12 cellular contexts compared by ENCODE assay signal in genomic region chr19:38565686-38566105, GRCh38. TPM values are rescaled to one million over a fixed set of nuclear protein-coding genes. Genes with fewer than 3 reads are reported as not detected.
A peak's percentile ranks its signal among the peaks of the same experiment; 100 is the strongest.
DNase-seq lines count a peak whose midpoint lies in the region; ATAC-seq, FAIRE-seq and TF ChIP-seq lines count a peak whose summit lies in the region.
"Had no signal": no experiment of that assay in that cellular context is flagged by ENCODE, and none has a peak within 500 bp of the region (broad histone marks: within the 10 kb centered on the region; RNA-seq: fewer than 3 reads in every experiment).

No MANE protein-coding gene starts in this region.

- no peaks in the 10 kb centered on the region for H3K36me3 Mint-ChIP-seq in CD8-positive, alpha-beta memory T cell
- H3K36me3 Mint-ChIP-seq in progenitor cell of endocrine pancreas (ENCODE audit: insufficient read depth), result no peaks in the 10 kb centered on the region
- H3K36me3 Mint-ChIP-seq: neural progenitor cell had no signal

- peaks cover 28 to 50% (median 36%) of the 10 kb centered on the region in 3 donors for H3K4me1 Mint-ChIP-seq in CD8-positive, alpha-beta memory T cell
- no peaks in the 10 kb centered on the region for H3K4me1 Mint-ChIP-seq in progenitor cell of endocrine pancreas (ENCODE audit: low read depth)

- no peak for TF ChIP-seq POLR2A in HCT116 (IDR thresholded peaks at IDR 0.05; ENCODE audit: borderline replicate concordance, extremely low read depth, insufficient read depth, insufficient read length)

- no peaks in the 10 kb centered on the region for H3K9me3 ChIP-seq in CD8-positive, alpha-beta memory T cell (ENCODE audit: low read length)
- no peaks in the 10 kb centered on the region for H3K9me3 ChIP-seq in HCT116 (ENCODE audit: control insufficient read depth in 1 of 2, insufficient read depth in 1 of 2, low read depth in 1 of 2, low read length in 2 of 2)

- no peak for DNase-seq in CD8-positive, alpha-beta memory T cell
- no peak for DNase-seq in HCT116 (ENCODE audit: low read depth, low spot score)
- DNase-seq in bronchial epithelial cell (ENCODE audit: low read depth), result no peak
- no peak for DNase-seq in progenitor cell of endocrine pancreas (ENCODE audit: low spot score, unreplicated experiment)
- DNase-seq in ureter (ENCODE audit: low spot score), result no peak
- DNase-seq in activated gamma-delta T cell (lab: John Stamatoyannopoulos, UW), result no peak
- DNase-seq in omental fat pad (ENCODE audit: low spot score), result no peak
- DNase-seq: amygdala, KBM-7, NCI-H2107 had no signal

- no peak for TF ChIP-seq RAD21 in HCT116 (IDR thresholded peaks at IDR 0.05; ENCODE audit: low read depth)

- peak overlapping the region; percentile 38; the same call in 1 of the 2 replicates for H3K9ac ChIP-seq in HCT116 (ENCODE audit: low read length)
- H3K9ac ChIP-seq: neural progenitor cell had no signal

- BruUV-seq in HCT116 (replicated peaks; lab: Mats Ljungman, UMichigan), result no TSS peak

- H3K4me2 ChIP-seq in HCT116 (ENCODE audit: low read length), result peak overlapping the region; percentile 61
- H3K4me2 ChIP-seq: neural progenitor cell had no signal

- POLR2A ChIA-PET in CD8-positive, alpha-beta memory T cell (lab: Charles Lee), result interaction anchor here (0.5 kb wide), 1 partner anchor 24 kb away, joined by 5 read pairs; no protein-coding TSS in a partner anchor
- POLR2A ChIA-PET in HCT116 (lab: Charles Lee), result no interaction called here

- H2AFZ ChIP-seq in HCT116 (ENCODE audit: low read depth, low read length, poor library complexity, severe bottlenecking), result no peak overlapping the region
- H2AFZ ChIP-seq: neural progenitor cell had no signal

- no peaks in the 10 kb centered on the region for H3K9me3 Mint-ChIP-seq in CD8-positive, alpha-beta memory T cell
- H3K9me3 Mint-ChIP-seq in progenitor cell of endocrine pancreas (ENCODE audit: low read depth), result no peaks in the 10 kb centered on the region
- H3K9me3 Mint-ChIP-seq: neural progenitor cell had no signal

- RAD21 ChIA-PET in HCT116 (lab: Charles Lee; ENCODE audit: low non-redundant PET in 1 of 2, low total read pairs in 2 of 2, uncharacterized antibody in 2 of 2, unreplicated experiment in 2 of 2), result no interaction called here

- H3K79me2 ChIP-seq in HCT116 (ENCODE audit: insufficient read depth, low read length), result no peaks in the 10 kb centered on the region

- no peak overlapping the region for H3K4me3 ChIP-seq in CD8-positive, alpha-beta memory T cell (ENCODE audit: low read length)
- H3K4me3 ChIP-seq in HCT116 (replicated peaks in 1 of 2; ENCODE audit: low read depth in 1 of 2, low read length in 2 of 2), result peak overlapping the region in 1 of 2 experiments; percentile 35; a peak in 1 of 4 replicates
- H3K4me3 ChIP-seq in bronchial epithelial cell (ENCODE audit: low read depth, low read length), result peak overlapping the region; percentile 28
- H3K4me3 ChIP-seq: neural progenitor cell had no signal

- TF ChIP-seq CTCF in HCT116 (IDR thresholded peaks at IDR 0.05 in 2 of 3, conservative IDR thresholded peaks at IDR 0.05 in 1 of 3; ENCODE audit: borderline replicate concordance in 1 of 3, insufficient read depth in 1 of 3, low read depth in 2 of 3, low read length in 2 of 3) (no peak), bronchial epithelial cell (IDR thresholded peaks at IDR 0.05; ENCODE audit: insufficient read depth, low read length, severe bottlenecking) (no peak), progenitor cell of endocrine pancreas (IDR thresholded peaks at IDR 0.05; ENCODE audit: unreplicated experiment) (no peak), omental fat pad (IDR thresholded peaks at IDR 0.05) (no peak)

- H4K20me1 ChIP-seq in HCT116 (ENCODE audit: insufficient read depth), result no peaks in the 10 kb centered on the region

- H3K27me3 ChIP-seq in CD8-positive, alpha-beta memory T cell (ENCODE audit: insufficient read depth, low read length, poor library complexity, severe bottlenecking), result no peaks in the 10 kb centered on the region
- no peaks in the 10 kb centered on the region for H3K27me3 ChIP-seq in HCT116 (ENCODE audit: insufficient read depth, low read length)
- no peaks in the 10 kb centered on the region for H3K27me3 ChIP-seq in bronchial epithelial cell (ENCODE audit: control insufficient read depth, insufficient read depth, low read length)

- H3K4me1 ChIP-seq in CD8-positive, alpha-beta memory T cell (ENCODE audit: insufficient read depth, low read length), result no peaks in the 10 kb centered on the region
- H3K4me1 ChIP-seq in HCT116 (ENCODE audit: control insufficient read depth in 1 of 2, insufficient read depth in 2 of 2, low read length in 2 of 2), result peaks cover 2 to 16% of the 10 kb centered on the region in 2 experiments; a peak in 3 of 4 replicates
- H3K4me1 ChIP-seq: neural progenitor cell had no signal

- peak overlapping the region in 5 of 8 donors; percentile 26 to 91 (median 63) for H3K27ac Mint-ChIP-seq in CD8-positive, alpha-beta memory T cell
- H3K27ac Mint-ChIP-seq in progenitor cell of endocrine pancreas, result no peak overlapping the region
- H3K27ac Mint-ChIP-seq: neural progenitor cell had no signal

- H3K4me3 Mint-ChIP-seq in CD8-positive, alpha-beta memory T cell, result peak overlapping the region; percentile 78 to 93 (median 83)
- H3K4me3 Mint-ChIP-seq in progenitor cell of endocrine pancreas (ENCODE audit: low read depth), result peak overlapping the region; percentile 9
- H3K4me3 Mint-ChIP-seq: neural progenitor cell had no signal

- intact Hi-C loops in HCT116 (cut with micrococcal nuclease), result no loop called here

- H3K27ac ChIP-seq in CD8-positive, alpha-beta memory T cell (ENCODE audit: low read depth, low read length), result no peak overlapping the region
- peak overlapping the region; percentile 35; the same call in 1 of the 2 replicates for H3K27ac ChIP-seq in HCT116 (ENCODE audit: low read depth, low read length)
- H3K27ac ChIP-seq: neural progenitor cell had no signal

- FAIRE-seq in bronchial epithelial cell (lab: Jason Lieb, UNC), result no peak
- FAIRE-seq: endothelial cell of umbilical vein had no signal

- peaks cover 0 to 3% of the 10 kb centered on the region in 2 donors for H3K27me3 Mint-ChIP-seq in CD8-positive, alpha-beta memory T cell
- H3K27me3 Mint-ChIP-seq in progenitor cell of endocrine pancreas, result peaks cover 36% of the 10 kb centered on the region

- ATAC-seq in HCT116 (peak; percentile 24), omental fat pad (ENCODE audit: low FRiP score) (no peak)

- H3K36me3 ChIP-seq in CD8-positive, alpha-beta memory T cell (ENCODE audit: insufficient read depth, low read length), result no peaks in the 10 kb centered on the region
- H3K36me3 ChIP-seq in HCT116 (ENCODE audit: control insufficient read depth in 1 of 2, insufficient read depth in 2 of 2, low read length in 2 of 2) (no peaks in the 10 kb centered on the region), bronchial epithelial cell (ENCODE audit: control insufficient read depth, insufficient read depth, low read length) (no peaks in the 10 kb centered on the region)
- H3K36me3 ChIP-seq: neural progenitor cell had no signal

- CTCF ChIA-PET in CD8-positive, alpha-beta memory T cell (lab: Charles Lee), result no interaction called here
- CTCF ChIA-PET in HCT116 (lab: Charles Lee), result no interaction called here

- H3K9me2 ChIP-seq in HCT116 (ENCODE audit: insufficient read depth), result no peaks in the 10 kb centered on the region

TF ChIP-seq in HCT116, 20 proteins besides CTCF, POLR2A, EP300 and RAD21:
- TF ChIP-seq EZH2 (IDR thresholded peaks at IDR 0.05) (no peak), ZFX (IDR thresholded peaks at IDR 0.05) (0 out of 2 replicates have a peak, but pooled peaks have one; percentile 22), YY1 (IDR thresholded peaks at IDR 0.05; ENCODE audit: extremely low read depth, insufficient replicate concordance, low read depth, low read length) (no peak)

RNA-seq across cellular contexts. Expression of gene MAP4K1, which starts 52.1 kb away (rescaled TPM):
- 100 to 1,000 TPM; 161 to 162 TPM for total RNA-seq in CD8-positive, alpha-beta memory T cell
- 178 TPM for polyA plus RNA-seq in CD8-positive, alpha-beta memory T cell
- 9.1 TPM for total RNA-seq in HCT116 (2021; ENCODE audit: unreplicated experiment)
- 2.1 and 2.2 TPM in 2 replicates for polyA plus RNA-seq in HCT116 (2012)
- not detected in 2 replicates for total RNA-seq in bronchial epithelial cell
- total RNA-seq in progenitor cell of endocrine pancreas, result 6.7 and 10.9 TPM in 2 replicates
- total RNA-seq in ureter, result 9.0 TPM
- 1 to 10 TPM; 1.5 to 3.2 (median 2.7) TPM for total RNA-seq in omental fat pad

RNA-seq across cellular contexts. Expression of gene EIF3K, which starts 53.3 kb away (rescaled TPM):
- 100 to 1,000 TPM; 275 to 282 TPM for total RNA-seq in CD8-positive, alpha-beta memory T cell
- polyA plus RNA-seq in CD8-positive, alpha-beta memory T cell, result 401 TPM
- total RNA-seq in HCT116 (2021; ENCODE audit: unreplicated experiment) (313 TPM), bronchial epithelial cell (262 and 374 TPM in 2 replicates), progenitor cell of endocrine pancreas (193 and 203 TPM in 2 replicates), ureter (322 TPM), omental fat pad (100 to 1,000 TPM; 364 to 556 (median 476) TPM)
- 474 and 485 TPM in 2 replicates for polyA plus RNA-seq in HCT116 (2012)

Comparison
In these comparisons a context has a peak if more than half of its experiments do, and no peak if none do; other contexts are left out.
1. RNA of gene MAP4K1, which starts 52.1 kb away (total RNA-seq): 161 to 162 TPM in CD8-positive, alpha-beta memory T cell; 6.7 to 10.9 TPM in progenitor cell of endocrine pancreas, 9.1 TPM in HCT116 (single experiment), 9.0 TPM in ureter (single experiment), 1.5 to 3.2 TPM in omental fat pad and not detected in bronchial epithelial cell; every median in the first group is over 10 times any median in the second.